ENCODE assay signal across 21 cellular contexts in genomic region chr20:53124075-53124532, GRCh38.
DNase-seq lines count a peak whose midpoint lies in the region; TF ChIP-seq lines count a peak whose summit lies in the region.
"Had no signal": no experiment of that assay in that cellular context is flagged by ENCODE, and none has a peak within 500 bp of the region (broad histone marks: within the 10 kb centered on the region; RNA-seq: fewer than 3 reads in every experiment).

No MANE protein-coding gene starts in this region.

- WGBS in lower leg skin, 2 donors, result 58 to 66% methylated on average over 2 of the region's 2 CpGs
- 66 to 68% methylated on average over 2 of the region's 2 CpGs for WGBS in tibial nerve, 2 donors

- TF ChIP-seq CTCF in coronary artery (IDR thresholded peaks at IDR 0.05), result no peak
- TF ChIP-seq CTCF in lower leg skin (IDR thresholded peaks at IDR 0.05), result no peak
- peak in 1 of 5 experiments; percentile 24 for TF ChIP-seq CTCF in tibial nerve (IDR thresholded peaks at IDR 0.05)

- no peaks in the 10 kb centered on the region for H3K36me3 ChIP-seq in tibial nerve
- H3K36me3 ChIP-seq: ascending aorta, suprapubic skin had no signal

- peaks cover 0 to 27% (median 0%) of the 10 kb centered on the region in 4 donors for H3K4me1 ChIP-seq in tibial nerve
- H3K4me1 ChIP-seq: ascending aorta, suprapubic skin had no signal

- no peak overlapping the region for H3K4me3 ChIP-seq in coronary artery
- no peak overlapping the region for H3K4me3 ChIP-seq in lower leg skin (ENCODE audit: low read depth, poor library complexity, severe bottlenecking)
- no peak overlapping the region for H3K4me3 ChIP-seq in tibial nerve
- H3K4me3 ChIP-seq: ascending aorta, GM12878, suprapubic skin had no signal

- TF ChIP-seq POLR2A in lower leg skin (IDR thresholded peaks at IDR 0.05) (no peak), tibial nerve (IDR thresholded peaks at IDR 0.05) (no peak)

- DNase-seq in DMS153 (lab: John Stamatoyannopoulos, UW), result peak; percentile 3
- no peak for DNase-seq in DMS153 treated with DMSO at 0.1 percent for 48 hours (lab: John Stamatoyannopoulos, UW; ENCODE audit: unreplicated experiment)
- DNase-seq in coronary artery (ENCODE audit: low spot score), result peak; percentile 74
- DNase-seq in lower leg skin (ENCODE audit: low spot score in 2 of 2), result peak; percentile 56 to 89
- peak; percentile 44 to 72 for DNase-seq in tibial nerve (ENCODE audit: low spot score in 2 of 2)
- no peak for DNase-seq in pons (ENCODE audit: low spot score)
- DNase-seq in islet precursor cell, result no peak
- DNase-seq in KG1 (lab: John Stamatoyannopoulos, UW), result no peak
- DNase-seq: activated CD4-positive, CD25-positive, alpha-beta regulatory T cell treated with anti-CD3 and anti-CD28 coated beads, Interleukin-2, amount 50 U/mL, for 72 hours; activated naive CD4-positive, alpha-beta T cell; activated T-cell treated with anti-CD3 and anti-CD28 coated beads, Interleukin-2, amount 50 U/mL, for 1 hour; AML-193; DMS79; effector CD4-positive, alpha-beta T cell; naive thymus-derived CD4-positive, alpha-beta T cell; NCI-H1694 treated with DMSO at 0.1 percent for 48 hours; SHP77 had no signal

- TF ChIP-seq EP300 in tibial nerve (IDR thresholded peaks at IDR 0.05), result peak; percentile 35 to 94

- intact Hi-C loops in lower leg skin (cut with DNase I; ENCODE audit: low total_unique reads), result no loop called here

- no peaks in the 10 kb centered on the region for H3K9me3 ChIP-seq in tibial nerve
- H3K9me3 ChIP-seq: ascending aorta, suprapubic skin had no signal

- no peaks in the 10 kb centered on the region for H3K27me3 ChIP-seq in tibial nerve
- H3K27me3 ChIP-seq: ascending aorta, suprapubic skin had no signal

- peak overlapping the region in 1 of 2 donors; percentile 40 for H3K27ac ChIP-seq in coronary artery
- peak overlapping the region in 1 of 4 donors; percentile 60 for H3K27ac ChIP-seq in tibial nerve
- H3K27ac ChIP-seq: 22Rv1, ascending aorta had no signal

Comparison
In these comparisons a context has a peak if more than half of its experiments do, and no peak if none do; other contexts are left out.
1. DNase-seq: peak in DMS153 (single experiment), coronary artery (single experiment), lower leg skin (2 of 2) and tibial nerve (2 of 2); none in DMS153 treated with DMSO at 0.1 percent for 48 hours (single experiment), pons (single experiment), islet precursor cell (single experiment) and KG1 (single experiment).